21 cellular contexts compared by ENCODE assay signal in the genomic region with DNA sequence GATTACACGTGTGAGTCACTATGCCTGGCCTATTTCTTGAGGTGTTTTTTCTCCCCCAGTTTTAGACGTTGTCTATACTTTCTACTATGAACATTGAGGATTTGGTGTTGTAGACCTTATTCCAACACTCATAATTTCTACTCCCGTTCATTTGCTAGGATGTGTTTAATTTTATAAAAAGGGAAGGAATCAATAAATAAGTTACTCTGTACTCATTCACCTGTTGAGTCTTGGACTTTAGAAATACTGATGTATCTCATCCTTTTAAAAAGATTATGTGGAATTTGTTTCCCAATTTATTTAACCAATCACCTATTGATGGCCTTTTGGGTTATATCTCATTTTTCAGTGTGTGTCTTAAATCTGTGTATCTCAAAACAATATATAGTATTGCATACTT. TPM values are rescaled to one million over a fixed set of nuclear protein-coding genes. Genes with fewer than 3 reads are reported as not detected.
A peak's percentile ranks its signal among the peaks of the same experiment; 100 is the strongest.
DNase-seq lines count a peak whose midpoint lies in the region; ATAC-seq lines count a peak whose summit lies in the region.
"Had no signal": no experiment of that assay in that cellular context is flagged by ENCODE, and none has a peak within 500 bp of the region (broad histone marks: within the 10 kb centered on the region; RNA-seq: fewer than 3 reads in every experiment).

No MANE protein-coding gene starts in this region.

- CTCF ChIA-PET in CD4-positive, alpha-beta memory T cell (lab: Charles Lee; ENCODE audit: partially characterized antibody): interaction anchor here (0.8 kb wide), 1 partner anchor 25 kb away, joined by 3 read pairs; no protein-coding TSS in a partner anchor

- no peak overlapping the region for H2BK120ac ChIP-seq in mesenchymal stem cell (ENCODE audit: low read depth, low read length)

- no peak overlapping the region for H2BK12ac ChIP-seq in mesenchymal stem cell (ENCODE audit: low read length in 2 of 2)

- H3K4me1 ChIP-seq in CD4-positive, alpha-beta memory T cell (ENCODE audit: insufficient read depth, low read length): peaks cover 32% of the 10 kb centered on the region
- H3K4me1 ChIP-seq in GM23248 (ENCODE audit: insufficient read depth) (peaks cover 37% of the 10 kb centered on the region), mesenchymal stem cell (ENCODE audit: control insufficient read depth, insufficient read depth, low read depth, low read length) (peaks cover 15% of the 10 kb centered on the region), HAP-1 (peaks cover 10% of the 10 kb centered on the region)

- H3F3A ChIP-seq in GM23248 (ENCODE audit: insufficient read depth): peaks cover 43% of the 10 kb centered on the region

- peaks cover 25 to 40% of the 10 kb centered on the region in 2 donors for H3K36me3 Mint-ChIP-seq in CD4-positive, alpha-beta memory T cell
- H3K36me3 Mint-ChIP-seq in activated T-helper 17 cell treated with anti-CD3 and anti-CD28 coated beads, Interleukin-2, amount 50 U/mL, for 72 hours (ENCODE audit: low read depth): peaks cover 71% of the 10 kb centered on the region

- no peak for DNase-seq in CD4-positive, alpha-beta memory T cell
- no peak for DNase-seq in GM23248
- DNase-seq in mesenchymal stem cell: no peak
- no peak for DNase-seq in medulla oblongata (ENCODE audit: extremely low spot score)
- no peak for DNase-seq in islet precursor cell
- DNase-seq in mesenteric fat pad (ENCODE audit: low spot score): no peak
- no peak for DNase-seq in HAP-1 (ENCODE audit: low spot score in 2 of 2)
- DNase-seq: activated CD4-positive, CD25-positive, alpha-beta regulatory T cell treated with anti-CD3 and anti-CD28 coated beads, Interleukin-2, amount 50 U/mL, for 72 hours; activated CD8-positive, alpha-beta memory T cell treated with anti-CD3 and anti-CD28 coated beads, Interleukin-2, amount 50 U/mL, for 4 hours; hypothalamus; left colon; NCI-H1105 treated with DMSO at 0.1 percent for 48 hours; NCI-H2171 treated with DMSO at 0.1 percent for 48 hours; RPMI8226; stimulated activated naive CD8-positive, alpha-beta T cell treated with anti-CD3 and anti-CD28 coated beads, Interleukin-15, amount 100 ng/mL, for 72 hours had no signal

- WGBS in GM23248 (ENCODE audit: low coverage in 1 of 2, low lambda C conversion rate in 2 of 2, missing lambda C conversion rate in 2 of 2), 2 experiments: 90% methylated on average over 3 of the region's 3 CpGs
- WGBS in mesenchymal stem cell: 83% methylated on average over 1 of the region's 3 CpGs

- H2BK5ac ChIP-seq in mesenchymal stem cell (ENCODE audit: low read depth, low read length, poor library complexity, severe bottlenecking): no peak overlapping the region

- in situ Hi-C loops in GM23248 (cut with MboI): no loop called here
- in situ Hi-C loops in HAP-1 (cut with MboI; ENCODE audit: low sequenced_read_pairs): loop anchor here (25.0 kb wide), 1 partner anchor 99 kb away; the partner anchor contains the start of gene CCDC125

- H3K36me3 ChIP-seq in CD4-positive, alpha-beta memory T cell (ENCODE audit: insufficient read depth, low read length): peaks cover 5% of the 10 kb centered on the region
- H3K36me3 ChIP-seq in GM23248 (ENCODE audit: low read depth) (peaks cover 11% of the 10 kb centered on the region; the same call in 1 of the 2 replicates), mesenchymal stem cell (ENCODE audit: control insufficient read depth in 1 of 2, insufficient read depth in 2 of 2, low read depth in 1 of 2, low read length in 2 of 2) (peaks cover 10 to 37% of the 10 kb centered on the region in 2 experiments), HAP-1 (replicated peaks) (peaks cover 33% of the 10 kb centered on the region)
- H3K36me3 ChIP-seq: cardiac muscle cell, prostate gland had no signal

- no peak overlapping the region for H2AK5ac ChIP-seq in mesenchymal stem cell (ENCODE audit: low read length, severe bottlenecking)

- H3K9me3 ChIP-seq in CD4-positive, alpha-beta memory T cell (ENCODE audit: control insufficient read depth in 1 of 2, low read length in 2 of 2): no peaks in the 10 kb centered on the region
- H3K9me3 ChIP-seq in GM23248 (ENCODE audit: low read depth) (no peaks in the 10 kb centered on the region), mesenchymal stem cell (ENCODE audit: control insufficient read depth, low read length) (no peaks in the 10 kb centered on the region), HAP-1 (no peaks in the 10 kb centered on the region; the same call in 1 of the 2 replicates)
- H3K9me3 ChIP-seq: prostate gland had no signal

- H3K9ac ChIP-seq in GM23248 (no peak overlapping the region), mesenchymal stem cell (ENCODE audit: low read length) (peak overlapping the region; percentile 61)

- H3K79me2 ChIP-seq in GM23248 (ENCODE audit: insufficient read depth): peaks cover 74% of the 10 kb centered on the region

- POLR2A ChIA-PET in CD4-positive, alpha-beta memory T cell (lab: Charles Lee; ENCODE audit: partially characterized antibody): no interaction called here

- H4K8ac ChIP-seq in mesenchymal stem cell (ENCODE audit: low read length): no peak overlapping the region

- H2AFZ ChIP-seq in GM23248: no peak overlapping the region
- no peak overlapping the region for H2AFZ ChIP-seq in mesenchymal stem cell (ENCODE audit: low read depth, low read length)

- H3K27me3 ChIP-seq in CD4-positive, alpha-beta memory T cell (ENCODE audit: insufficient read depth, low read length): no peaks in the 10 kb centered on the region
- H3K27me3 ChIP-seq in GM23248 (replicated peaks; ENCODE audit: insufficient read depth): no peaks in the 10 kb centered on the region
- no peaks in the 10 kb centered on the region for H3K27me3 ChIP-seq in mesenchymal stem cell (ENCODE audit: control insufficient read depth in 1 of 2, insufficient read depth in 1 of 2, low read length in 2 of 2)
- H3K27me3 ChIP-seq in HAP-1 (ENCODE audit: low read depth): no peaks in the 10 kb centered on the region
- H3K27me3 ChIP-seq: cardiac muscle cell had no signal

- peak overlapping the region in 7 of 8 donors; percentile 8 to 86 (median 63) for H3K4me3 Mint-ChIP-seq in CD4-positive, alpha-beta memory T cell
- peak overlapping the region; percentile 94 for H3K4me3 Mint-ChIP-seq in activated T-helper 17 cell treated with anti-CD3 and anti-CD28 coated beads, Interleukin-2, amount 50 U/mL, for 72 hours

- no peaks in the 10 kb centered on the region for H3K27me3 Mint-ChIP-seq in CD4-positive, alpha-beta memory T cell
- H3K27me3 Mint-ChIP-seq in activated T-helper 17 cell treated with anti-CD3 and anti-CD28 coated beads, Interleukin-2, amount 50 U/mL, for 72 hours: no peaks in the 10 kb centered on the region
- H3K27me3 Mint-ChIP-seq: stimulated activated naive CD8-positive, alpha-beta T cell treated with anti-CD3 and anti-CD28 coated beads, Interleukin-15, amount 100 ng/mL, for 72 hours had no signal

- peaks cover 3% of the 10 kb centered on the region for H3K79me1 ChIP-seq in mesenchymal stem cell (replicated peaks; ENCODE audit: low read length, poor library complexity, severe bottlenecking)

- H3K4me2 ChIP-seq in GM23248 (ENCODE audit: unreplicated experiment): peak overlapping the region; percentile 43
- H3K4me2 ChIP-seq in mesenchymal stem cell (ENCODE audit: low read length, poor library complexity, severe bottlenecking): no peak overlapping the region

- ATAC-seq in activated T-helper 17 cell treated with anti-CD3 and anti-CD28 coated beads, Interleukin-2, amount 50 U/mL, for 72 hours (replicated peaks): no peak
- ATAC-seq: activated naive CD4-positive, alpha-beta T cell treated with anti-CD3 and anti-CD28 coated beads, Interleukin-2, amount 50 U/mL, for 72 hours; K562; left colon; stimulated activated naive CD8-positive, alpha-beta T cell treated with anti-CD3 and anti-CD28 coated beads, Interleukin-15, amount 100 ng/mL, for 72 hours had no signal

- H3K4me3 ChIP-seq in CD4-positive, alpha-beta memory T cell (ENCODE audit: low read length in 2 of 2): no peak overlapping the region
- H3K4me3 ChIP-seq in GM23248: 0 out of 2 replicates have a peak overlapping the region, but pooled peaks have one; percentile 17
- H3K4me3 ChIP-seq in mesenchymal stem cell (ENCODE audit: insufficient read depth in 1 of 2, low read depth in 1 of 2, low read length in 2 of 2): peak overlapping the region in 1 of 2 experiments; percentile 16
- H3K4me3 ChIP-seq in HAP-1: no peak overlapping the region
- H3K4me3 ChIP-seq: cardiac muscle cell, K562, prostate gland had no signal

- no peak overlapping the region for H4K91ac ChIP-seq in mesenchymal stem cell (ENCODE audit: low read length)

- no peak overlapping the region for H2BK15ac ChIP-seq in mesenchymal stem cell (ENCODE audit: low read depth, poor library complexity, severe bottlenecking)

- no peaks in the 10 kb centered on the region for H3K9me2 ChIP-seq in GM23248 (ENCODE audit: insufficient read depth)

- no peak overlapping the region for H3K14ac ChIP-seq in mesenchymal stem cell (ENCODE audit: low read length in 2 of 2)

- H3K9me3 Mint-ChIP-seq in CD4-positive, alpha-beta memory T cell: no peaks in the 10 kb centered on the region
- H3K9me3 Mint-ChIP-seq in activated T-helper 17 cell treated with anti-CD3 and anti-CD28 coated beads, Interleukin-2, amount 50 U/mL, for 72 hours: no peaks in the 10 kb centered on the region
- H3K9me3 Mint-ChIP-seq: activated naive CD4-positive, alpha-beta T cell treated with anti-CD3 and anti-CD28 coated beads, Interleukin-2, amount 50 U/mL, for 72 hours; stimulated activated naive CD8-positive, alpha-beta T cell treated with anti-CD3 and anti-CD28 coated beads, Interleukin-15, amount 100 ng/mL, for 72 hours had no signal

- H3K27ac ChIP-seq in CD4-positive, alpha-beta memory T cell (ENCODE audit: low read depth, low read length): no peak overlapping the region
- peak overlapping the region; percentile 83 for H3K27ac ChIP-seq in GM23248
- peak overlapping the region; percentile 8 for H3K27ac ChIP-seq in mesenchymal stem cell (ENCODE audit: low read length, poor library complexity, severe bottlenecking)
- H3K27ac ChIP-seq: C4-2B, prostate gland had no signal

- H3K23ac ChIP-seq in mesenchymal stem cell (ENCODE audit: low read length in 2 of 2): no peak overlapping the region

- peak overlapping the region in 3 of 7 donors; percentile 43 to 51 (median 46) for H3K27ac Mint-ChIP-seq in CD4-positive, alpha-beta memory T cell
- no peak overlapping the region for H3K27ac Mint-ChIP-seq in activated T-helper 17 cell treated with anti-CD3 and anti-CD28 coated beads, Interleukin-2, amount 50 U/mL, for 72 hours
- H3K27ac Mint-ChIP-seq: activated naive CD4-positive, alpha-beta T cell treated with anti-CD3 and anti-CD28 coated beads, Interleukin-2, amount 50 U/mL, for 72 hours had no signal

- no peak overlapping the region for H3K4ac ChIP-seq in mesenchymal stem cell (ENCODE audit: low read depth in 1 of 2, low read length in 2 of 2)

- intact Hi-C loops in CD4-positive, alpha-beta memory T cell (cut with micrococcal nuclease): no loop called here

- peaks cover 41 to 81% (median 59%) of the 10 kb centered on the region in 4 donors for H3K4me1 Mint-ChIP-seq in CD4-positive, alpha-beta memory T cell
- H3K4me1 Mint-ChIP-seq in activated T-helper 17 cell treated with anti-CD3 and anti-CD28 coated beads, Interleukin-2, amount 50 U/mL, for 72 hours: peaks cover 36% of the 10 kb centered on the region

- no peaks in the 10 kb centered on the region for H4K20me1 ChIP-seq in GM23248 (ENCODE audit: insufficient read depth)

- no peak overlapping the region for H3K18ac ChIP-seq in mesenchymal stem cell (ENCODE audit: low read depth in 1 of 2, low read length in 2 of 2)

RNA-seq across cellular contexts. Expression of gene CDK7, which starts 3.2 kb away (rescaled TPM):
- 10 to 100 TPM; 16.5 to 20.2 TPM for total RNA-seq in CD4-positive, alpha-beta memory T cell
- 10 to 100 TPM; 25.0 to 34.4 TPM for polyA plus RNA-seq in CD4-positive, alpha-beta memory T cell
- total RNA-seq in GM23248 (2014; rRNA removed; shearing (Covaris generic)): 48.9 and 60.4 TPM in 2 replicates
- polyA plus RNA-seq in GM23248 (2016; fragmentation: Nextera tagmentation; extraction: Ambion mirVana): 55.7 and 58.9 TPM in 2 replicates
- 10 to 100 TPM; 37.5 to 52.4 TPM for total RNA-seq in activated T-helper 17 cell treated with anti-CD3 and anti-CD28 coated beads, Interleukin-2, amount 50 U/mL, for 72 hours
- 63.6 TPM for polyA plus RNA-seq in mesenchymal stem cell (2013, experiment 1 of 2)
- 57.1 TPM for polyA plus RNA-seq in mesenchymal stem cell (2013, experiment 2 of 2)
- total RNA-seq in mesenteric fat pad: 20.1 TPM

RNA-seq across cellular contexts. Expression of gene CENPH, which starts 48.5 kb away (rescaled TPM):
- total RNA-seq in CD4-positive, alpha-beta memory T cell: 1 to 10 TPM; 6.1 to 6.9 TPM
- polyA plus RNA-seq in CD4-positive, alpha-beta memory T cell: 1 to 10 TPM; 6.3 to 8.3 TPM
- total RNA-seq in GM23248 (2014; rRNA removed; shearing (Covaris generic)): 14.7 and 16.7 TPM in 2 replicates
- polyA plus RNA-seq in GM23248 (2016; fragmentation: Nextera tagmentation; extraction: Ambion mirVana): 11.0 and 12.5 TPM in 2 replicates
- 10 to 100 TPM; 36.0 to 49.4 TPM for total RNA-seq in activated T-helper 17 cell treated with anti-CD3 and anti-CD28 coated beads, Interleukin-2, amount 50 U/mL, for 72 hours
- polyA plus RNA-seq in mesenchymal stem cell (2013, experiment 1 of 2): 3.5 TPM
- 4.0 TPM for polyA plus RNA-seq in mesenchymal stem cell (2013, experiment 2 of 2)
- 2.3 TPM for total RNA-seq in mesenteric fat pad
